Comparison of ENCODE assay signal across 20 cellular contexts in the genomic region with DNA sequence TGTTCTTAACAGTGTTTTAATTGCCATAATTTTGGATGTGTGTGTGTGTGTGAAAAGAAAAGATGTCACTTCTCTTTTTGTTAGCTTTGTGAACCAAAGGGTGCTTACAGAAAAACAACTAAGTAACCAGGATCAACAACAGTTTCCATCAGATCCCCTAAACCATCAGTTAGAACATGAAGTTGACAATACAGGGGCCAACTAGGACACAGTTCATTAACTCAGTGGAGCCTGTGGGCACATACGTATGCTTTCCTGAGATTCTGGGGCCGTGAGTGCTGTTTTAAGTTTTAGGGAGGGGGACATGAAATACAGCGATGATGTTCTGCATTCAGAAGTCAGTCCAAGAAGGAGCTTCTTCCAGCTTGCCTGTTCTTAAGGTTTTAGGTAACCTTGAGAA.
DNase-seq lines count a peak whose midpoint lies in the region; ATAC-seq, FAIRE-seq and TF ChIP-seq lines count a peak whose summit lies in the region.
"Had no signal": no experiment of that assay in that cellular context is flagged by ENCODE, and none has a peak within 500 bp of the region (broad histone marks: within the 10 kb centered on the region; RNA-seq: fewer than 3 reads in every experiment).

No MANE protein-coding gene starts in this region.

- H3K9me2 ChIP-seq in GM23338 (ENCODE audit: insufficient read depth), result no peaks in the 10 kb centered on the region

- H3K9me3 Mint-ChIP-seq in GM23338 (no peaks in the 10 kb centered on the region), endothelial cell (ENCODE audit: unreplicated experiment) (no peaks in the 10 kb centered on the region), neural crest cell (no peaks in the 10 kb centered on the region), type B pancreatic cell (no peaks in the 10 kb centered on the region)

- H4K20me1 ChIP-seq in GM23338 (replicated peaks; ENCODE audit: insufficient read depth), result no peaks in the 10 kb centered on the region; the same call in 1 of the 2 replicates

- no peak for FAIRE-seq in HTR-8/SVneo (lab: Jason Lieb, UNC)

- H3K4me1 ChIP-seq in GM23338 (ENCODE audit: insufficient read depth), result peaks cover 51% of the 10 kb centered on the region
- H3K4me1 ChIP-seq: Peyer's patch had no signal

- H3K27me3 Mint-ChIP-seq in GM23338 (ENCODE audit: insufficient read depth, low read depth, poor library complexity) (peaks cover 5% of the 10 kb centered on the region), endothelial cell (ENCODE audit: unreplicated experiment) (peaks cover 3% of the 10 kb centered on the region), neural crest cell (ENCODE audit: low read depth) (no peaks in the 10 kb centered on the region), type B pancreatic cell (no peaks in the 10 kb centered on the region)

- peaks cover 9% of the 10 kb centered on the region for H3F3A ChIP-seq in GM23338 (replicated peaks; ENCODE audit: low read depth)

- H3K36me3 Mint-ChIP-seq in GM23338 (ENCODE audit: low read depth), result peaks cover 14% of the 10 kb centered on the region; the same call in 2 of the 3 replicates
- H3K36me3 Mint-ChIP-seq in endothelial cell (ENCODE audit: low read depth, unreplicated experiment), result peaks cover 29% of the 10 kb centered on the region
- H3K36me3 Mint-ChIP-seq in neural crest cell (ENCODE audit: low read depth), result peaks cover 11% of the 10 kb centered on the region
- peaks cover 16% of the 10 kb centered on the region for H3K36me3 Mint-ChIP-seq in type B pancreatic cell

- DNase-seq in GM23338 (ENCODE audit: low spot score) (no peak), endothelial cell (ENCODE audit: low spot score) (no peak), neural crest cell (ENCODE audit: low read depth, low spot score) (no peak), type B pancreatic cell (ENCODE audit: extremely low spot score, unreplicated experiment) (no peak), HTR-8/SVneo (ENCODE audit: insufficient read length, low spot score) (no peak)
- DNase-seq: AML-193, C1 segment of cervical spinal cord, EL, GF-D8, H7, NCI-H1694, NCI-H2081, NCI-H2171, NCI-H345, NCI-H524, NCI-H82, Peyer's patch had no signal

- ATAC-seq in GM23338 (no peak), HG03175 (IDR thresholded peaks at IDR 0.05; ENCODE audit: unreplicated experiment) (no peak), GM18505 (IDR thresholded peaks at IDR 0.05; ENCODE audit: unreplicated experiment) (no peak)

- TF ChIP-seq POLR2A in GM18505 (IDR thresholded peaks at IDR 0.05; ENCODE audit: borderline replicate concordance, extremely low read depth, insufficient read depth, insufficient read length), result no peak

- H3K27ac Mint-ChIP-seq in GM23338 (peak overlapping the region; percentile 28; the same call in 1 of the 2 replicates), endothelial cell (ENCODE audit: unreplicated experiment) (peak overlapping the region; percentile 16), neural crest cell (ENCODE audit: unreplicated experiment) (peak overlapping the region; percentile 29), type B pancreatic cell (peak overlapping the region; percentile 23)
- H3K27ac Mint-ChIP-seq: IgD-negative memory B cell had no signal

- no peak overlapping the region for H2AFZ ChIP-seq in GM23338

- H3K79me2 ChIP-seq in GM23338 (replicated peaks; ENCODE audit: insufficient read depth), result no peaks in the 10 kb centered on the region

- 0 out of 2 replicates have a peak overlapping the region, but pooled peaks have one; percentile 10 for H3K4me2 ChIP-seq in GM23338

- H3K4me1 Mint-ChIP-seq in GM23338 (peaks cover 50% of the 10 kb centered on the region), endothelial cell (ENCODE audit: unreplicated experiment) (peaks cover 42% of the 10 kb centered on the region), neural crest cell (peaks cover 67% of the 10 kb centered on the region), type B pancreatic cell (ENCODE audit: unreplicated experiment) (peaks cover 63% of the 10 kb centered on the region)
- H3K4me1 Mint-ChIP-seq: IgD-negative memory B cell had no signal

- no peak overlapping the region for H3K4me3 Mint-ChIP-seq in GM23338
- H3K4me3 Mint-ChIP-seq in endothelial cell (ENCODE audit: unreplicated experiment), result no peak overlapping the region
- H3K4me3 Mint-ChIP-seq in neural crest cell, result peak overlapping the region; percentile 39
- no peak overlapping the region for H3K4me3 Mint-ChIP-seq in type B pancreatic cell
- H3K4me3 Mint-ChIP-seq: IgD-negative memory B cell had no signal

- no peak overlapping the region for H3K27ac ChIP-seq in GM23338 (ENCODE audit: low read depth)
- H3K27ac ChIP-seq: Peyer's patch had no signal

- H3K27me3 ChIP-seq in GM23338 (ENCODE audit: insufficient read depth), result peaks cover 8% of the 10 kb centered on the region; the same call in 1 of the 2 replicates
- H3K27me3 ChIP-seq: Peyer's patch had no signal

- H3K36me3 ChIP-seq in GM23338 (ENCODE audit: insufficient read depth), result no peaks in the 10 kb centered on the region; the same call in 1 of the 2 replicates

- TF ChIP-seq CTCF in GM23338 (conservative IDR thresholded peaks at IDR 0.05; ENCODE audit: low read depth in 2 of 2) (no peak), endothelial cell (IDR thresholded peaks at IDR 0.05; ENCODE audit: unreplicated experiment) (no peak), neural crest cell (conservative IDR thresholded peaks at IDR 0.05) (no peak), type B pancreatic cell (conservative IDR thresholded peaks at IDR 0.05) (no peak)

- H3K4me3 ChIP-seq in GM23338, result no peak overlapping the region
- H3K4me3 ChIP-seq: Peyer's patch had no signal

TF ChIP-seq in GM23338, 12 proteins besides CTCF, POLR2A, EP300 and RAD21:
- no peak for TF ChIP-seq CREB1 (CRISPR knock-in tag; IDR thresholded peaks at IDR 0.05; ENCODE audit: low read depth)
